26 cellular contexts compared by ENCODE assay signal in the genomic region with DNA sequence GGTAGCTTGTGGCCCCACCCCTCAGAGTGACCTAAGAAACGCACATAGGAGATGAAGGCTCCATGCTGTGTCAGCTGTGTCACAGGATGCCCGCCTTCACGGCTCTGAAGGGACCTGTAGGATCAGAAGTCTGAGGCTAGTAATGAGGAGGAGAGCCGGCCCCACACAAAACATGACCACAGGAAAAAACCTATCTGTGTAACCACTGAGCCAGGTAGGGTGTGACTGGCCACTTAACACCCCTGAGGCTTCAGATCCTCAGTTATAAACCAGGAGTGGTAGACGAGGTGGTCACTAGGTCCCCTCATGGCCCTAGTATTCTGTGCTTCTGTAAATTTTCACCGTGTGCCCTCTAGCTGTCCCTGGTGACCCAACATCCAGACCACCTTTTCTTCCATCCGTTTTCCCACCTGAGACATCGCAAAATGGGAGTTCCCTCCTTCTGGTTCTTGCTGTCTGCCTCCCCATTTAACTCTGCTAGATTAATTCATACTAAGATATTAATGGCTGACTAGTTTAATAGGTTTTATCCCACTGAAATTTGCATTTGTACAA. TPM values are rescaled to one million over a fixed set of nuclear protein-coding genes. Genes with fewer than 3 reads are reported as not detected.
DNase-seq lines count a peak whose midpoint lies in the region; ATAC-seq and TF ChIP-seq lines count a peak whose summit lies in the region.
"Had no signal": no experiment of that assay in that cellular context is flagged by ENCODE, and none has a peak within 500 bp of the region (broad histone marks: within the 10 kb centered on the region; RNA-seq: fewer than 3 reads in every experiment).

No MANE protein-coding gene starts in this region.

- H3K4me3 Mint-ChIP-seq in memory B cell: peak overlapping the region; percentile 92
- H3K4me3 Mint-ChIP-seq in stimulated activated naive B cell treated with anti-CD40 and anti-IgM and Interleukin-4, amounts not matched to agents 10 μg/mL and 1 μg/mL and 100 μg/mL, for 72 hours: peak overlapping the region; percentile 94 to 95
- H3K4me3 Mint-ChIP-seq: activated CD8-positive, alpha-beta T cell treated with anti-CD3 and anti-CD28 coated beads, Interleukin-2, amount 10 ng/mL, durations not matched to agents 7 days and 5 days had no signal

- intact Hi-C loops in cardiac septum (cut with DNase I) (no loop called here), left ventricle myocardium inferior (cut with micrococcal nuclease) (no loop called here)

- peaks cover 47% of the 10 kb centered on the region for H3K4me1 Mint-ChIP-seq in memory B cell
- H3K4me1 Mint-ChIP-seq in stimulated activated naive B cell treated with anti-CD40 and anti-IgM and Interleukin-4, amounts not matched to agents 10 μg/mL and 1 μg/mL and 100 μg/mL, for 72 hours: peaks cover 42 to 77% of the 10 kb centered on the region in 2 donors

- DNase-seq in cardiac septum (ENCODE audit: low spot score): peak; percentile 51
- no peak for DNase-seq in left ventricle myocardium inferior
- DNase-seq in NB4 (ENCODE audit: low read depth): no peak
- DNase-seq in memory B cell (ENCODE audit: low spot score in 2 of 2): no peak
- DNase-seq in stimulated activated naive B cell treated with anti-CD40 and anti-IgM and Interleukin-4, amounts not matched to agents 10 μg/mL and 1 μg/mL and 100 μg/mL, for 72 hours: no peak
- DNase-seq in NK-92 (lab: John Stamatoyannopoulos, UW; ENCODE audit: unreplicated experiment): no peak
- DNase-seq in HuH-7.5 (ENCODE audit: low spot score): no peak
- DNase-seq: 8988T; activated CD8-positive, alpha-beta T cell treated with anti-CD3 and anti-CD28 coated beads, Interleukin-2, amount 10 ng/mL, durations not matched to agents 7 days and 5 days; activated naive CD8-positive, alpha-beta T cell treated with anti-CD3 and anti-CD28 coated beads for 36 hours; cortex of kidney; DMS53; foreskin melanocyte; GDM1; heart right ventricle; mammary epithelial cell; NCI-H1417 treated with DMSO at 0.1 percent for 48 hours; NCI-H774; stomach; T-helper 1 cell; thyroid gland had no signal

- TF ChIP-seq POLR2A in NB4 (IDR thresholded peaks at IDR 0.05; ENCODE audit: extremely low read depth, insufficient read length): no peak

- no peaks in the 10 kb centered on the region for H3K27me3 ChIP-seq in left ventricle myocardium inferior (ENCODE audit: low read depth)
- H3K27me3 ChIP-seq: ascending aorta, cardiac muscle cell, esophagus muscularis mucosa, heart right ventricle, stomach, thyroid gland had no signal

- H3K4me3 ChIP-seq in left ventricle myocardium inferior: no peak overlapping the region
- H3K4me3 ChIP-seq in NB4 (ENCODE audit: low read depth, low read length): peak overlapping the region; percentile 85
- H3K4me3 ChIP-seq: ascending aorta, cardiac muscle cell, esophagus muscularis mucosa, stomach, thyroid gland had no signal

- H3K27ac ChIP-seq in left ventricle myocardium inferior (replicated peaks): no peak overlapping the region
- H3K27ac ChIP-seq: ascending aorta, cardiac muscle cell, esophagus muscularis mucosa, RWPE1, stomach, thyroid gland had no signal

- H3K4me1 ChIP-seq in left ventricle myocardium inferior: peaks cover 5% of the 10 kb centered on the region
- H3K4me1 ChIP-seq: thyroid gland had no signal

- no peaks in the 10 kb centered on the region for H3K9me3 Mint-ChIP-seq in memory B cell
- H3K9me3 Mint-ChIP-seq in stimulated activated naive B cell treated with anti-CD40 and anti-IgM and Interleukin-4, amounts not matched to agents 10 μg/mL and 1 μg/mL and 100 μg/mL, for 72 hours: no peaks in the 10 kb centered on the region
- H3K9me3 Mint-ChIP-seq: activated naive CD8-positive, alpha-beta T cell treated with anti-CD3 and anti-CD28 coated beads for 36 hours had no signal

- H3K9me3 ChIP-seq in left ventricle myocardium inferior (replicated peaks): no peaks in the 10 kb centered on the region
- H3K9me3 ChIP-seq: ascending aorta, esophagus muscularis mucosa, heart right ventricle, stomach, thyroid gland had no signal

- TF ChIP-seq CTCF in left ventricle myocardium inferior (IDR thresholded peaks at IDR 0.05; ENCODE audit: borderline replicate concordance) (no peak), NB4 (IDR thresholded peaks at IDR 0.05; ENCODE audit: low read depth, low read length) (no peak)

- H3K36me3 Mint-ChIP-seq in memory B cell: peaks cover 18% of the 10 kb centered on the region
- H3K36me3 Mint-ChIP-seq in stimulated activated naive B cell treated with anti-CD40 and anti-IgM and Interleukin-4, amounts not matched to agents 10 μg/mL and 1 μg/mL and 100 μg/mL, for 72 hours: peaks cover 48 to 79% of the 10 kb centered on the region in 2 donors
- H3K36me3 Mint-ChIP-seq: activated naive CD8-positive, alpha-beta T cell treated with anti-CD3 and anti-CD28 coated beads for 36 hours had no signal

- H3K27ac Mint-ChIP-seq in memory B cell: peak overlapping the region; percentile 98
- H3K27ac Mint-ChIP-seq in stimulated activated naive B cell treated with anti-CD40 and anti-IgM and Interleukin-4, amounts not matched to agents 10 μg/mL and 1 μg/mL and 100 μg/mL, for 72 hours: peak overlapping the region; percentile 92
- H3K27ac Mint-ChIP-seq: activated CD8-positive, alpha-beta T cell treated with anti-CD3 and anti-CD28 coated beads, Interleukin-2, amount 10 ng/mL, durations not matched to agents 7 days and 5 days; activated naive CD8-positive, alpha-beta T cell treated with anti-CD3 and anti-CD28 coated beads for 36 hours had no signal

- H3K36me3 ChIP-seq in left ventricle myocardium inferior: peaks cover 38% of the 10 kb centered on the region
- H3K36me3 ChIP-seq: thyroid gland had no signal

- ATAC-seq in memory B cell (ENCODE audit: low read depth): no peak
- ATAC-seq in stimulated activated naive B cell treated with anti-CD40 and anti-IgM and Interleukin-4, amounts not matched to agents 10 μg/mL and 1 μg/mL and 100 μg/mL, for 72 hours (replicated peaks): no peak
- ATAC-seq in HG03159 (IDR thresholded peaks at IDR 0.05; ENCODE audit: unreplicated experiment): no peak
- ATAC-seq: activated CD8-positive, alpha-beta T cell treated with anti-CD3 and anti-CD28 coated beads, Interleukin-2, amount 10 ng/mL, durations not matched to agents 7 days and 5 days; heart right ventricle had no signal

- H3K27me3 Mint-ChIP-seq in memory B cell: no peaks in the 10 kb centered on the region
- H3K27me3 Mint-ChIP-seq in stimulated activated naive B cell treated with anti-CD40 and anti-IgM and Interleukin-4, amounts not matched to agents 10 μg/mL and 1 μg/mL and 100 μg/mL, for 72 hours: no peaks in the 10 kb centered on the region
- H3K27me3 Mint-ChIP-seq: activated naive CD8-positive, alpha-beta T cell treated with anti-CD3 and anti-CD28 coated beads for 36 hours had no signal

RNA-seq across cellular contexts. Expression of a gene that starts 52.8 kb away (rescaled TPM):
- total RNA-seq in cardiac septum (30.5 TPM), left ventricle myocardium inferior (40.2 TPM)
